1 cellular context compared by ENCODE assay signal in genomic region chr5:33410221-33410620, GRCh38.
TF ChIP-seq lines count a peak whose summit lies in the region.

No MANE protein-coding gene starts in this region.

TF ChIP-seq in IMR-90, 13 proteins besides CTCF, POLR2A, EP300 and RAD21:
- TF ChIP-seq CEBPB (IDR thresholded peaks at IDR 0.05; ENCODE audit: low read depth, low read length) (no peak), FOS (IDR thresholded peaks at IDR 0.05; ENCODE audit: low read depth, low read length) (no peak)
